ENCODE assay signal across 13 cellular contexts in genomic region chr4:98482503-98482846, GRCh38.
DNase-seq lines count a peak whose midpoint lies in the region; ATAC-seq, FAIRE-seq and TF ChIP-seq lines count a peak whose summit lies in the region.
"Had no signal": no experiment of that assay in that cellular context is flagged by ENCODE, and none has a peak within 500 bp of the region (broad histone marks: within the 10 kb centered on the region; RNA-seq: fewer than 3 reads in every experiment).

No MANE protein-coding gene starts in this region.

- no TSS peak for BruUV-seq in GM12878 (replicated peaks; lab: Mats Ljungman, UMichigan)

- peaks cover 9% of the 10 kb centered on the region for H3K4me1 ChIP-seq in GM12878 (ENCODE audit: control insufficient read depth, insufficient read depth, low read length)
- H3K4me1 ChIP-seq in gastroesophageal sphincter = no peaks in the 10 kb centered on the region

- SMC1A ChIA-PET in GM12878 (lab: Charles Lee; ENCODE audit: uncharacterized antibody, unreplicated experiment) = interaction anchor here (0.8 to 4.7 kb wide), 27 partner anchors 8 to 180 kb away, joined by 3 to 37 read pairs (median 4); no protein-coding TSS in a partner anchor

- TF ChIP-seq EP300 in GM12878 (IDR thresholded peaks at IDR 0.05; ENCODE audit: borderline replicate concordance in 1 of 2, control insufficient read depth in 1 of 2, low read depth in 2 of 2, low read length in 2 of 2) (no peak), gastroesophageal sphincter (IDR thresholded peaks at IDR 0.05) (no peak)

- H4K20me1 ChIP-seq in GM12878 (ENCODE audit: control insufficient read depth, insufficient read depth) = no peaks in the 10 kb centered on the region

- WGBS in GM12878 (ENCODE audit: insufficient coverage, insufficient replicate concordance, low lambda C conversion rate, missing lambda C conversion rate) = 17% methylated on average over 3 of the region's 3 CpGs
- 96 to 100% methylated on average over 3 of the region's 3 CpGs for whole genome bisulfite sequencing in gastroesophageal sphincter (ENCODE audit: low coverage in 1 of 2), 2 donors

- peak overlapping the region; percentile 51 for H3K4me2 ChIP-seq in GM12878 (ENCODE audit: control insufficient read depth, insufficient read depth)
- H3K4me2 ChIP-seq: KMS-11 had no signal

- no peaks in the 10 kb centered on the region for H3K9me3 ChIP-seq in GM12878 (replicated peaks; ENCODE audit: control insufficient read depth, insufficient read depth, low read length)
- no peaks in the 10 kb centered on the region for H3K9me3 ChIP-seq in gastroesophageal sphincter

- H3K4me3 ChIP-seq in GM12878 (no peak overlapping the region; the same call in 1 of the 2 replicates), gastroesophageal sphincter (no peak overlapping the region)

- in situ Hi-C loops in GM12878 (cut with MboI) = no loop called here

- peak; percentile 8 for ATAC-seq in GM18858 (IDR thresholded peaks at IDR 0.05; ENCODE audit: unreplicated experiment)
- peak; percentile 22 for ATAC-seq in GM21423 (IDR thresholded peaks at IDR 0.05; ENCODE audit: unreplicated experiment)
- ATAC-seq in HG03066 (IDR thresholded peaks at IDR 0.05; ENCODE audit: low read depth, unreplicated experiment) = peak; percentile 5
- peak; percentile 44 for ATAC-seq in GM12878
- no peak for ATAC-seq in gastroesophageal sphincter
- ATAC-seq in Right ventricle myocardium inferior = no peak

- DNase-seq in GM12878 (ENCODE audit: low read depth, low spot score) = no peak
- no peak for DNase-seq in Right ventricle myocardium inferior (ENCODE audit: missing footprints)
- no peak for DNase-seq in hypothalamus (lab: John Stamatoyannopoulos, UW)
- DNase-seq in RCC 7860 (ENCODE audit: low spot score) = no peak
- DNase-seq: activated naive CD8-positive, alpha-beta T cell treated with anti-CD3 and anti-CD28 coated beads, Interleukin-2, amount 10 ng/mL, durations not matched to agents 7 days and 5 days; immature natural killer cell; NCI-H526 treated with DMSO at 0.1 percent for 48 hours; nucleus accumbens had no signal

- FAIRE-seq in GM12878 (lab: Jason Lieb, UNC) (no peak), RCC 7860 (lab: Jason Lieb, UNC) (no peak)

- CTCF ChIA-PET in GM12878 (lab: Yijun Ruan, JAX) = interaction anchor here (1.1 to 4.0 kb wide), 6 partner anchors 9 to 923 kb away, joined by 3 to 25 read pairs (median 4); partner anchors contain the start of gene METAP1

- H3K79me2 ChIP-seq in GM12878 (ENCODE audit: control insufficient read depth, insufficient read depth, low read length) = no peaks in the 10 kb centered on the region

- TF ChIP-seq POLR2A in GM12878 (IDR thresholded peaks at IDR 0.05; ENCODE audit: low read depth, low read length) = no peak
- TF ChIP-seq POLR2A in gastroesophageal sphincter (IDR thresholded peaks at IDR 0.05) = no peak

- H3K27ac ChIP-seq in GM12878 (ENCODE audit: control insufficient read depth, insufficient read depth) = no peak overlapping the region
- no peak overlapping the region for H3K27ac ChIP-seq in gastroesophageal sphincter
- H3K27ac ChIP-seq: KMS-11 had no signal

- TF ChIP-seq RAD21 in GM12878 (IDR thresholded peaks at IDR 0.05; ENCODE audit: insufficient read depth, low read depth, low read length) = no peak

- no peak for TF ChIP-seq CTCF in GM12878 (IDR thresholded peaks at IDR 0.05 in 2 of 3, conservative IDR thresholded peaks at IDR 0.05 in 1 of 3; ENCODE audit: control insufficient read depth in 2 of 3, extremely low read depth in 1 of 3, insufficient read depth in 1 of 3, low read depth in 3 of 3, low read length in 3 of 3)
- no peak for TF ChIP-seq CTCF in gastroesophageal sphincter (IDR thresholded peaks at IDR 0.05)

- H3K36me3 ChIP-seq in GM12878 (ENCODE audit: control insufficient read depth in 2 of 2, insufficient read depth in 2 of 2, low read length in 1 of 2) (no peaks in the 10 kb centered on the region), gastroesophageal sphincter (peaks cover 0 to 5% of the 10 kb centered on the region in 2 donors)

- RAD21 ChIA-PET in GM12878 (lab: Charles Lee; ENCODE audit: unreplicated experiment) = interaction anchor here (1.0 to 2.7 kb wide), 10 partner anchors 11 to 574 kb away, joined by 3 to 10 read pairs (median 3); partner anchors contain the start of genes METAP1 and RAP1GDS1

- no peaks in the 10 kb centered on the region for H3K27me3 ChIP-seq in GM12878 (replicated peaks in 1 of 2; ENCODE audit: control insufficient read depth in 2 of 2, insufficient read depth in 2 of 2, low read length in 1 of 2)
- H3K27me3 ChIP-seq in gastroesophageal sphincter = no peaks in the 10 kb centered on the region

- peak overlapping the region; percentile 64 for H2AFZ ChIP-seq in GM12878 (ENCODE audit: control insufficient read depth, low read depth, low read length)

- POLR2A ChIA-PET in GM12878 (lab: Charles Lee) = interaction anchor here (1.1 to 1.6 kb wide), 3 partner anchors 10 to 27 kb away, joined by 3 read pairs; no protein-coding TSS in a partner anchor

- H3K9ac ChIP-seq in GM12878 (ENCODE audit: control insufficient read depth, insufficient read depth, low read length) = no peak overlapping the region
- H3K9ac ChIP-seq: KMS-11 had no signal

- intact Hi-C loops in GM12878 (cut with micrococcal nuclease; ENCODE audit: unreplicated experiment) = loop anchor here (5.0 kb wide), 2 partner anchors 120 to 180 kb away; no protein-coding TSS in a partner anchor
- intact Hi-C loops in Right ventricle myocardium inferior (cut with DNase I) = no loop called here

TF ChIP-seq in GM12878, 131 proteins besides CTCF, POLR2A, EP300 and RAD21:
- no peak for TF ChIP-seq BRCA1 (IDR thresholded peaks at IDR 0.05; ENCODE audit: low read depth, low read length)
- 0 out of 2 replicates have a peak, but pooled peaks have one; percentile 19 for TF ChIP-seq SMARCA5 (IDR thresholded peaks at IDR 0.05)
- TF ChIP-seq, protein P1, sequence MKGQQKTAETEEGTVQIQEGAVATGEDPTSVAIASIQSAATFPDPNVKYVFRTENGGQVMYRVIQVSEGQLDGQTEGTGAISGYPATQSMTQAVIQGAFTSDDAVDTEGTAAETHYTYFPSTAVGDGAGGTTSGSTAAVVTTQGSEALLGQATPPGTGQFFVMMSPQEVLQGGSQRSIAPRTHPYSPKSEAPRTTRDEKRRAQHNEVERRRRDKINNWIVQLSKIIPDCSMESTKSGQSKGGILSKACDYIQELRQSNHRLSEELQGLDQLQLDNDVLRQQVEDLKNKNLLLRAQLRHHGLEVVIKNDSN (IDR thresholded peaks at IDR 0.05; ENCODE audit: borderline replicate concordance, extremely low read length, insufficient read depth, low read depth, low read length) = no peak
TF ChIP-seq in GM12878: peak in this region for 1.

Comparison
In these comparisons a context has a peak if more than half of its experiments do, and no peak if none do; other contexts are left out.
1. ATAC-seq: peak in GM18858 (single experiment), GM21423 (single experiment), HG03066 (single experiment) and GM12878 (single experiment); none in gastroesophageal sphincter (single experiment) and Right ventricle myocardium inferior (single experiment).